ENCODE assay signal across 2 cellular contexts in genomic region chr12:32918890-32919791, GRCh38.
TF ChIP-seq lines count a peak whose summit lies in the region.

No MANE protein-coding gene starts in this region.

TF ChIP-seq in GM12878, 131 proteins besides CTCF, POLR2A, EP300 and RAD21:
- TF ChIP-seq SMC3 (IDR thresholded peaks at IDR 0.05; ENCODE audit: borderline replicate concordance, low read length) (peak; percentile 79), FOS (IDR thresholded peaks at IDR 0.05; ENCODE audit: borderline replicate concordance, extremely low read depth, insufficient read length) (no peak)

TF ChIP-seq in HepG2, 621 proteins besides CTCF, POLR2A, EP300 and RAD21:
- TF ChIP-seq PBX2 (CRISPR knock-in tag; IDR thresholded peaks at IDR 0.05), result no peak
- TF ChIP-seq SMC3 (IDR thresholded peaks at IDR 0.05; ENCODE audit: low read length), result peak; percentile 77
- TF ChIP-seq, protein P1, sequence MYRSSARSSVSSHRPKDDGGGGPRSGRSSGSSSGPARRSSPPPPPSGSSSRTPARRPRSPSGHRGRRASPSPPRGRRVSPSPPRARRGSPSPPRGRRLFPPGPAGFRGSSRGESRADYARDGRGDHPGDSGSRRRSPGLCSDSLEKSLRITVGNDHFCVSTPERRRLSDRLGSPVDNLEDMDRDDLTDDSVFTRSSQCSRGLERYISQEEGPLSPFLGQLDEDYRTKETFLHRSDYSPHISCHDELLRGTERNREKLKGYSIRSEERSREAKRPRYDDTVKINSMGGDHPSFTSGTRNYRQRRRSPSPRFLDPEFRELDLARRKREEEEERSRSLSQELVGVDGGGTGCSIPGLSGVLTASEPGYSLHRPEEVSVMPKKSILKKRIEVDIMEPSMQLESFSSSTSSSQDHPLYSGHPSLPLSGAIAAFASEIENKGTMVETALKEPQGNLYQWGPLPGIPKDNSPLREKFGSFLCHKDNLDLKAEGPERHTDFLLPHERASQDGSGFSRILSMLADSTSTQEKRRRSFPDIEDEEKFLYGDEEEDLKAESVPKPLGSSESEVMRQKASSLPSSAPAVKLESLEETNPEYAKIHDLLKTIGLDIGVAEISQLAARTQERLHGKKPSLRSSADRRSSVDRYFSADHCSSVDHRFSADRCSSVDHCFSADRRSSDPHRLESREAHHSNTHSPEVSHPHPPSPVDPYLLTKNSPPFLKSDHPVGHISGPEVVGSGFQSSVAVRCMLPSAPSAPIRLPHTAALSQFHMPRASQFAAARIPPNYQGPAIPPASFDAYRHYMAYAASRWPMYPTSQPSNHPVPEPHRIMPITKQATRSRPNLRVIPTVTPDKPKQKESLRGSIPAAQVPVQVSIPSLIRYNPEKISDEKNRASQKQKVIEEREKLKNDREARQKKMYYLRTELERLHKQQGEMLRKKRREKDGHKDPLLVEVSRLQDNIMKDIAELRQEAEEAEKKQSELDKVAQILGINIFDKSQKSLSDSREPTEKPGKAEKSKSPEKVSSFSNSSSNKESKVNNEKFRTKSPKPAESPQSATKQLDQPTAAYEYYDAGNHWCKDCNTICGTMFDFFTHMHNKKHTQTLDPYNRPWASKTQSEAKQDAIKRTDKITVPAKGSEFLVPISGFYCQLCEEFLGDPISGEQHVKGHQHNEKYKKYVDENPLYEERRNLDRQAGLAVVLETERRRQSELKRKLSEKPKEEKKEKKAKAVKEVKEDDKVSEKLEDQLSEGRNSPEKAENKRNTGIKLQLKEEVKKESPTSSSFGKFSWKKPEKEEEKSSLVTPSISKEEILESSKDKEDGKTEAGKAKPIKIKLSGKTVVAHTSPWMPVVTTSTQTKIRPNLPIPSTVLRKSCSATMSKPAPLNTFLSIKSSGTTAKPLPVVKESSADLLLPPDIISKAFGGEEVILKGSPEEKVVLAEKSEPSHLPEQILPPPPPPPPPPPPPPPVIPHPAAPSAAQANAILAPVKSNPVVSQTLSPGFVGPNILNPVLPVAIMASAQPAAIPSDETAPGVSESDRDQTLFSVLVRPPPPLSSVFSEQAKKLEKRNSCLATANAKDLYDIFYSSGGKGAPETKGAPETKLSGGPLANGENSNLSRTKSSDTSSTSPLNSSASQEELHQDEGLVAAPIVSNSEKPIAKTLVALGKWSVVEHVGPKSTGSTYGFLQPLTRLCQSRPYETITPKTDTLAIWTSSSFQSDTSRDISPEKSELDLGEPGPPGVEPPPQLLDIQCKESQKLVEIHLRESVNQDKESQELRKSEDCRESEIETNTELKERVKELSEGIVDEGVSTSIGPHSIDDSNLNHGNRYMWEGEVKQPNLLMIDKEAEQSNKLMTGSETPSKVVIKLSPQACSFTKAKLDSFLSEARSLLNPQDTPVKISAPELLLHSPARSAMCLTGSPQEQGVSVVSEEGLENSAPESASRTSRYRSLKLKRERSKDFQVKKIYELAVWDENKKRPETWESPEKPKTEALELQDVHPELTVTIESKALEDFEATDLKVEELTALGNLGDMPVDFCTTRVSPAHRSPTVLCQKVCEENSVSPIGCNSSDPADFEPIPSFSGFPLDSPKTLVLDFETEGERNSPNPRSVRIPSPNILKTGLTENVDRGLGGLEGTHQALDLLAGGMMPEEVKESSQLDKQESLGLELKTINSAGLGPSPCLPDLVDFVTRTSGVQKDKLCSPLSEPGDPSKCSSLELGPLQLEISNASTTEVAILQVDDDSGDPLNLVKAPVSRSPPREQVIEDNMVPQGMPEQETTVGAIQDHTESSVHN (CRISPR knock-in tag; IDR thresholded peaks at IDR 0.05), result no peak
- TF ChIP-seq STAG1 (CRISPR knock-in tag; IDR thresholded peaks at IDR 0.05), result peak; percentile 80
